ENCODE assay signal across 8 cellular contexts in genomic region chr6:52664185-52664990, GRCh38. TPM values are rescaled to one million over a fixed set of nuclear protein-coding genes. Genes with fewer than 3 reads are reported as not detected.
A peak's percentile ranks its signal among the peaks of the same experiment; 100 is the strongest.
DNase-seq lines count a peak whose midpoint lies in the region; ATAC-seq lines count a peak whose summit lies in the region.

No MANE protein-coding gene starts in this region.

- peak; percentile 28 to 87 (median 76) for DNase-seq in C1 segment of cervical spinal cord (lab: John Stamatoyannopoulos, UW)
- peak; percentile 75 for DNase-seq in GM19240 (ENCODE audit: insufficient read length, low spot score)
- peak; percentile 96 to 98 for DNase-seq in NCI-H446 (lab: John Stamatoyannopoulos, UW)
- DNase-seq in activated CD4-positive, alpha-beta T cell treated with anti-CD3 and anti-CD28 coated beads for 4 hours, result peak; percentile 25 to 43
- DNase-seq in dermis microvascular lymphatic vessel endothelial cell (ENCODE audit: low read depth in 2 of 2), result peak; percentile 78 to 97
- DNase-seq in left lobe of liver (ENCODE audit: low spot score), result peak; percentile 94
- DNase-seq in stimulated activated CD4-positive, alpha-beta T cell treated with anti-CD3 and anti-CD28 coated beads, Interleukin-1b, Interleukin-23, amount 100 ng/mL, for 48 hours, result peak; percentile 82

- peak; percentile 92 for ATAC-seq in HG03432 (IDR thresholded peaks at IDR 0.05; ENCODE audit: unreplicated experiment)
- peak; percentile 93 for ATAC-seq in left lobe of liver

RNA-seq across cellular contexts. Expression of gene TMEM14A, which starts 6.5 kb away (rescaled TPM):
- 11.0 and 12.3 TPM in 2 replicates for total RNA-seq in dermis microvascular lymphatic vessel endothelial cell
- total RNA-seq in left lobe of liver, result 28.5 TPM

Comparison
In these comparisons a context has a peak if more than half of its experiments do, and no peak if none do; other contexts are left out.
1. Peak in every context shown above with its lines: DNase-seq and ATAC-seq.
2. DNase-seq: peak in every context shown above with its lines; median percentile 97 in NCI-H446; 94 in left lobe of liver; 88 in dermis microvascular lymphatic vessel endothelial cell; 82 in stimulated activated CD4-positive, alpha-beta T cell treated with anti-CD3 and anti-CD28 coated beads, Interleukin-1b, Interleukin-23, amount 100 ng/mL, for 48 hours; 76 in C1 segment of cervical spinal cord; 75 in GM19240; 34 in activated CD4-positive, alpha-beta T cell treated with anti-CD3 and anti-CD28 coated beads for 4 hours.